ENCODE assay signal across 11 cellular contexts in genomic region chr20:46367967-46368901, GRCh38. TPM values are rescaled to one million over a fixed set of nuclear protein-coding genes. Genes with fewer than 3 reads are reported as not detected.
DNase-seq lines count a peak whose midpoint lies in the region; ATAC-seq, FAIRE-seq and TF ChIP-seq lines count a peak whose summit lies in the region.
"Had no signal": no experiment of that assay in that cellular context is flagged by ENCODE, and none has a peak within 500 bp of the region (broad histone marks: within the 10 kb centered on the region; RNA-seq: fewer than 3 reads in every experiment).

No MANE protein-coding gene starts in this region.

- no peaks in the 10 kb centered on the region for H3K9me3 Mint-ChIP-seq in CD8-positive, alpha-beta memory T cell
- H3K9me3 Mint-ChIP-seq in activated CD4-positive, alpha-beta memory T cell treated with anti-CD3 and anti-CD28 coated beads for 36 hours = no peaks in the 10 kb centered on the region

- H3K79me2 ChIP-seq in HepG2 (ENCODE audit: insufficient read depth, low read length) = peaks cover 6% of the 10 kb centered on the region

- no peaks in the 10 kb centered on the region for H3K27me3 ChIP-seq in CD8-positive, alpha-beta memory T cell (ENCODE audit: insufficient read depth, low read length, poor library complexity, severe bottlenecking)
- no peaks in the 10 kb centered on the region; a peak in 1 of 5 replicates for H3K27me3 ChIP-seq in HepG2 (ENCODE audit: control insufficient read depth in 1 of 2, insufficient read depth in 2 of 2, low read length in 2 of 2)
- H3K27me3 ChIP-seq: right lobe of liver had no signal

- H3K36me3 Mint-ChIP-seq in CD8-positive, alpha-beta memory T cell = peaks cover 9 to 83% (median 27%) of the 10 kb centered on the region in 3 donors
- H3K36me3 Mint-ChIP-seq in activated CD4-positive, alpha-beta memory T cell treated with anti-CD3 and anti-CD28 coated beads for 36 hours = peaks cover 61% of the 10 kb centered on the region

- H3K4me3 Mint-ChIP-seq in CD8-positive, alpha-beta memory T cell = peak overlapping the region in 1 of 7 donors; percentile 87
- H3K4me3 Mint-ChIP-seq in activated CD4-positive, alpha-beta memory T cell treated with anti-CD3 and anti-CD28 coated beads for 36 hours = no peak overlapping the region

- peaks cover 31 to 47% (median 45%) of the 10 kb centered on the region in 3 donors for H3K4me1 Mint-ChIP-seq in CD8-positive, alpha-beta memory T cell
- H3K4me1 Mint-ChIP-seq in activated CD4-positive, alpha-beta memory T cell treated with anti-CD3 and anti-CD28 coated beads for 36 hours (ENCODE audit: low read depth) = peaks cover 52% of the 10 kb centered on the region

- in situ Hi-C loops in HepG2 (cut with HindIII; ENCODE audit: extremely low pct_ligation_motif_present, low pct_unique_long_range_greater_than_20kb) = loop anchor here (25.0 kb wide), 1 partner anchor 581 kb away; the partner anchor contains the start of genes DNTTIP1 and WFDC3

- peak overlapping the region; percentile 17 to 93 (median 82) for H3K27ac Mint-ChIP-seq in CD8-positive, alpha-beta memory T cell
- H3K27ac Mint-ChIP-seq in activated CD4-positive, alpha-beta memory T cell treated with anti-CD3 and anti-CD28 coated beads for 36 hours = peak overlapping the region; percentile 64

- H3K27me3 Mint-ChIP-seq in CD8-positive, alpha-beta memory T cell = no peaks in the 10 kb centered on the region
- no peaks in the 10 kb centered on the region for H3K27me3 Mint-ChIP-seq in activated CD4-positive, alpha-beta memory T cell treated with anti-CD3 and anti-CD28 coated beads for 36 hours

- no peak overlapping the region for H3K9ac ChIP-seq in HepG2 (ENCODE audit: insufficient read depth, low read depth, low read length)

- TF ChIP-seq EP300 in HepG2 (IDR thresholded peaks at IDR 0.05; ENCODE audit: low read depth in 2 of 2, low read length in 2 of 2) (no peak), HepG2 (CRISPR knock-in tag; IDR thresholded peaks at IDR 0.05; ENCODE audit: borderline replicate concordance) (no peak)

- no peak for DNase-seq in CD8-positive, alpha-beta memory T cell
- DNase-seq in HK-2 (ENCODE audit: unreplicated experiment) (peak; percentile 67), HepG2 (ENCODE audit: low spot score) (peak; percentile 56), NCI-H510A (lab: John Stamatoyannopoulos, UW) (no peak), NCI-H510A treated with DMSO at 0.1 percent for 48 hours (lab: John Stamatoyannopoulos, UW) (no peak), LoVo (ENCODE audit: low spot score) (no peak)
- peak; percentile 40 for DNase-seq in activated CD4-positive, alpha-beta memory T cell treated with anti-CD3 and anti-CD28 coated beads for 36 hours
- DNase-seq: activated CD4-positive, alpha-beta T cell treated with anti-CD3 and anti-CD28 coated beads for 4 hours had no signal

- peaks cover 4% of the 10 kb centered on the region; the same call in 1 of the 2 replicates for H4K20me1 ChIP-seq in HepG2 (ENCODE audit: insufficient read depth, low read length)

- no peak overlapping the region for H3K4me2 ChIP-seq in HepG2 (ENCODE audit: low read depth, low read length)

- H3K4me3 ChIP-seq in CD8-positive, alpha-beta memory T cell (ENCODE audit: low read length) = no peak overlapping the region
- no peak overlapping the region for H3K4me3 ChIP-seq in HepG2 (replicated peaks in 1 of 3; ENCODE audit: insufficient read depth in 1 of 3, low read depth in 2 of 3, low read length in 3 of 3)
- H3K4me3 ChIP-seq: right lobe of liver had no signal

- H3K27ac ChIP-seq in CD8-positive, alpha-beta memory T cell (ENCODE audit: low read depth, low read length) = peak overlapping the region; percentile 9
- no peak overlapping the region for H3K27ac ChIP-seq in HepG2 (ENCODE audit: extremely low read length, insufficient read depth, low read length)

- no peak overlapping the region for H2AFZ ChIP-seq in HepG2 (ENCODE audit: low read length)

- no peaks in the 10 kb centered on the region for H3K9me3 ChIP-seq in CD8-positive, alpha-beta memory T cell (ENCODE audit: low read length)
- H3K9me3 ChIP-seq in HepG2 (ENCODE audit: low read length) = no peaks in the 10 kb centered on the region
- H3K9me3 ChIP-seq: right lobe of liver had no signal

- POLR2A ChIA-PET in CD8-positive, alpha-beta memory T cell (lab: Charles Lee) = no interaction called here
- POLR2A ChIA-PET in activated CD4-positive, alpha-beta memory T cell treated with anti-CD3 and anti-CD28 coated beads for 36 hours (lab: Charles Lee) = no interaction called here
- POLR2A ChIA-PET in HepG2 (lab: Yijun Ruan, JAX) = interaction anchor here (1.3 kb wide), 1 partner anchor 31 kb away, joined by 4 read pairs; no protein-coding TSS in a partner anchor

- TF ChIP-seq CTCF in HepG2 (CRISPR knock-in tag; IDR thresholded peaks at IDR 0.05) = no peak

- CTCF ChIA-PET in CD8-positive, alpha-beta memory T cell (lab: Charles Lee) = interaction anchor here (1.1 to 2.3 kb wide), 2 partner anchors 8 to 39 kb away, joined by 3 to 5 read pairs; partner anchors contain the start of gene ELMO2
- CTCF ChIA-PET in activated CD4-positive, alpha-beta memory T cell treated with anti-CD3 and anti-CD28 coated beads for 36 hours (lab: Charles Lee) = interaction anchor here (0.7 kb wide), 1 partner anchor 38 kb away, joined by 3 read pairs; the partner anchor contains the start of gene ELMO2
- CTCF ChIA-PET in HepG2 (lab: Yijun Ruan, JAX; ENCODE audit: low intra/inter-chr PET ratio, low total read pairs) = no interaction called here

- H3K36me3 ChIP-seq in CD8-positive, alpha-beta memory T cell (ENCODE audit: insufficient read depth, low read length) = peaks cover 51% of the 10 kb centered on the region
- peaks cover 44 to 74% of the 10 kb centered on the region in 2 experiments for H3K36me3 ChIP-seq in HepG2 (replicated peaks in 1 of 2; ENCODE audit: control insufficient read depth in 1 of 2, insufficient read depth in 2 of 2, low read length in 2 of 2)

- no TSS peak for BruUV-seq in HepG2 (replicated peaks; lab: Mats Ljungman, UMichigan)

- no peak for TF ChIP-seq RAD21 in HepG2 (CRISPR knock-in tag; IDR thresholded peaks at IDR 0.05)

- intact Hi-C loops in activated CD4-positive, alpha-beta memory T cell treated with anti-CD3 and anti-CD28 coated beads for 36 hours (cut with micrococcal nuclease) = loop anchor here (10.0 kb wide), 2 partner anchors 433 to 553 kb away; partner anchors contain the start of genes PCIF1 and UBE2C
- intact Hi-C loops in HepG2 (cut with micrococcal nuclease; ENCODE audit: unreplicated experiment) = no loop called here

- 94% methylated on average over 6 of the region's 6 CpGs for WGBS in HepG2 (ENCODE audit: low lambda C conversion rate)

- TF ChIP-seq POLR2A in HepG2 (IDR thresholded peaks at IDR 0.05; ENCODE audit: insufficient read depth in 1 of 2, low read depth in 2 of 2, low read length in 2 of 2) = no peak

- ATAC-seq in HepG2 (no peak), GM21576 (IDR thresholded peaks at IDR 0.05; ENCODE audit: unreplicated experiment) (no peak)

- no peak for FAIRE-seq in HepG2 (lab: Jason Lieb, UNC)
- FAIRE-seq: H1 had no signal

- peaks cover 32% of the 10 kb centered on the region for H3K4me1 ChIP-seq in CD8-positive, alpha-beta memory T cell (ENCODE audit: insufficient read depth, low read length)
- peaks cover 13% of the 10 kb centered on the region for H3K4me1 ChIP-seq in HepG2 (ENCODE audit: insufficient read depth, low read length)

RNA-seq across cellular contexts. Expression of gene ELMO2, which starts 38.2 kb away (rescaled TPM):
- total RNA-seq in CD8-positive, alpha-beta memory T cell = 10 to 100 TPM; 59.5 to 68.2 TPM
- 84.3 TPM for polyA plus RNA-seq in CD8-positive, alpha-beta memory T cell
- total RNA-seq in activated CD4-positive, alpha-beta memory T cell treated with anti-CD3 and anti-CD28 coated beads for 36 hours = 10 to 100 TPM; 57.4 to 64.1 TPM
- 35.7 and 42.8 TPM in 2 replicates for total RNA-seq in HepG2 (2016; rRNA removed; fragmentation: Illumina TruSeq; extraction: Trizol)
- 13.2 and 13.6 TPM in 2 replicates for total RNA-seq in HepG2 (2016; cell fraction: cytosol; rRNA removed; fragmentation: Illumina TruSeq; extraction: Trizol; ENCODE audit: low read depth)
- 37.9 and 41.5 TPM in 2 replicates for total RNA-seq in HepG2 (2016; cell fraction: insoluble cytoplasmic fraction; rRNA removed; fragmentation: Illumina TruSeq; extraction: Trizol)
- 26.7 and 30.9 TPM in 2 replicates for total RNA-seq in HepG2 (2016; cell fraction: membrane; rRNA removed; fragmentation: Illumina TruSeq; extraction: Trizol)
- 40.9 and 42.4 TPM in 2 replicates for total RNA-seq in HepG2 (2016; cell fraction: nucleus; rRNA removed; fragmentation: Illumina TruSeq; extraction: Trizol)
- 30.6 and 41.5 TPM in 2 replicates for polyA plus RNA-seq in HepG2 (2011; rRNA removed)
- polyA plus RNA-seq in HepG2 (2011; cell fraction: cytosol; rRNA removed) = 30.0 and 34.9 TPM in 2 replicates
- 50.8 and 59.8 TPM in 2 replicates for polyA plus RNA-seq in HepG2 (2011; cell fraction: nucleus; rRNA removed)
- 29.1 and 29.9 TPM in 2 replicates for polyA plus RNA-seq in HepG2 (2012)
- polyA plus RNA-seq in HepG2 (2016; cell fraction: cytosol; fragmentation: Illumina TruSeq; extraction: Trizol; ENCODE audit: low read depth) = 3.6 and 4.5 TPM in 2 replicates
- 42.7 and 43.4 TPM in 2 replicates for polyA plus RNA-seq in HepG2 (2016; cell fraction: insoluble cytoplasmic fraction; fragmentation: Illumina TruSeq; extraction: Trizol; ENCODE audit: low read depth)
- polyA plus RNA-seq in HepG2 (2016; cell fraction: membrane; fragmentation: Illumina TruSeq; extraction: Trizol; ENCODE audit: low read depth) = 9.8 and 11.9 TPM in 2 replicates
- polyA plus RNA-seq in HepG2 (2016; cell fraction: nucleus; fragmentation: Illumina TruSeq; extraction: Trizol; ENCODE audit: insufficient read depth, low read depth) = 92.2 and 100 TPM in 2 replicates
- 68.1 and 91.6 TPM in 2 replicates for polyA minus RNA-seq in HepG2 (2011; rRNA and poly(A)+ RNA removed; ENCODE audit: low replicate concordance)
- 23.7 and 37.7 TPM in 2 replicates for polyA minus RNA-seq in HepG2 (2011; cell fraction: cytosol; rRNA and poly(A)+ RNA removed)
- polyA minus RNA-seq in HepG2 (2011; cell fraction: nucleus; rRNA and poly(A)+ RNA removed) = 38.2 and 50.8 TPM in 2 replicates

RNA-seq across cellular contexts. Expression of gene CDH22, which starts 59.9 kb away (rescaled TPM):
- total RNA-seq in CD8-positive, alpha-beta memory T cell = not detected
- polyA plus RNA-seq in CD8-positive, alpha-beta memory T cell = not detected
- not detected for total RNA-seq in activated CD4-positive, alpha-beta memory T cell treated with anti-CD3 and anti-CD28 coated beads for 36 hours
- not detected in 2 replicates for total RNA-seq in HepG2 (2016; rRNA removed; fragmentation: Illumina TruSeq; extraction: Trizol)
- total RNA-seq in HepG2 (2016; cell fraction: cytosol; rRNA removed; fragmentation: Illumina TruSeq; extraction: Trizol; ENCODE audit: low read depth) = not detected in 2 replicates
- total RNA-seq in HepG2 (2016; cell fraction: insoluble cytoplasmic fraction; rRNA removed; fragmentation: Illumina TruSeq; extraction: Trizol) = not detected in 2 replicates
- not detected in 2 replicates for total RNA-seq in HepG2 (2016; cell fraction: membrane; rRNA removed; fragmentation: Illumina TruSeq; extraction: Trizol)
- not detected in 2 replicates for total RNA-seq in HepG2 (2016; cell fraction: nucleus; rRNA removed; fragmentation: Illumina TruSeq; extraction: Trizol)
- polyA plus RNA-seq in HepG2 (2011; rRNA removed) = not detected in 2 replicates
- not detected in 2 replicates for polyA plus RNA-seq in HepG2 (2011; cell fraction: cytosol; rRNA removed)
- polyA plus RNA-seq in HepG2 (2011; cell fraction: nucleus; rRNA removed) = 0.10 TPM in 1 of 2 replicates, not detected in the other
- not detected in 2 replicates for polyA plus RNA-seq in HepG2 (2012)
- not detected in 2 replicates for polyA plus RNA-seq in HepG2 (2016; cell fraction: cytosol; fragmentation: Illumina TruSeq; extraction: Trizol; ENCODE audit: low read depth)
- not detected in 2 replicates for polyA plus RNA-seq in HepG2 (2016; cell fraction: insoluble cytoplasmic fraction; fragmentation: Illumina TruSeq; extraction: Trizol; ENCODE audit: low read depth)
- polyA plus RNA-seq in HepG2 (2016; cell fraction: membrane; fragmentation: Illumina TruSeq; extraction: Trizol; ENCODE audit: low read depth) = not detected in 2 replicates
- polyA plus RNA-seq in HepG2 (2016; cell fraction: nucleus; fragmentation: Illumina TruSeq; extraction: Trizol; ENCODE audit: insufficient read depth, low read depth) = not detected in 2 replicates
- polyA minus RNA-seq in HepG2 (2011; rRNA and poly(A)+ RNA removed; ENCODE audit: low replicate concordance) = 0.04 TPM in 1 of 2 replicates, not detected in the other
- not detected in 2 replicates for polyA minus RNA-seq in HepG2 (2011; cell fraction: cytosol; rRNA and poly(A)+ RNA removed)
- not detected in 2 replicates for polyA minus RNA-seq in HepG2 (2011; cell fraction: nucleus; rRNA and poly(A)+ RNA removed)
- total RNA-seq: right lobe of liver had no signal

Comparison
In these comparisons a context has a peak if more than half of its experiments do, and no peak if none do; other contexts are left out.
1. DNase-seq: peak in HK-2 (single experiment), activated CD4-positive, alpha-beta memory T cell treated with anti-CD3 and anti-CD28 coated beads for 36 hours (single experiment) and HepG2 (single experiment); none in CD8-positive, alpha-beta memory T cell (0 of 5), NCI-H510A (single experiment), NCI-H510A treated with DMSO at 0.1 percent for 48 hours (single experiment) and LoVo (single experiment).